Comparison of ENCODE assay signal across 11 cellular contexts in genomic region chr10:119688033-119688508, GRCh38. TPM values are rescaled to one million over a fixed set of nuclear protein-coding genes. Genes with fewer than 3 reads are reported as not detected.
A peak's percentile ranks its signal among the peaks of the same experiment; 100 is the strongest.
DNase-seq lines count a peak whose midpoint lies in the region; ATAC-seq and TF ChIP-seq lines count a peak whose summit lies in the region.
"Had no signal": no experiment of that assay in that cellular context is flagged by ENCODE, and none has a peak within 500 bp of the region (broad histone marks: within the 10 kb centered on the region; RNA-seq: fewer than 3 reads in every experiment).

No MANE protein-coding gene starts in this region.

- CTCF ChIA-PET in Caco-2 (lab: Charles Lee): interaction anchor here (0.6 to 2.9 kb wide), 10 partner anchors 32 to 304 kb away, joined by 3 to 25 read pairs (median 6); partner anchors contain the start of genes BAG3 and INPP5F

- H3K9me3 Mint-ChIP-seq in Caco-2 (ENCODE audit: unreplicated experiment): no peaks in the 10 kb centered on the region
- H3K9me3 Mint-ChIP-seq: CD8-positive, alpha-beta memory T cell had no signal

- no peaks in the 10 kb centered on the region for H3K27me3 ChIP-seq in Caco-2 (replicated peaks; ENCODE audit: control insufficient read depth, insufficient read depth, low read length)
- H3K27me3 ChIP-seq in H7 (ENCODE audit: control insufficient read depth, insufficient read depth, low read length): no peaks in the 10 kb centered on the region
- no peaks in the 10 kb centered on the region for H3K27me3 ChIP-seq in RWPE2 (ENCODE audit: insufficient read depth, poor library complexity, severe bottlenecking)
- no peaks in the 10 kb centered on the region for H3K27me3 ChIP-seq in iPS-20b (ENCODE audit: insufficient read depth, low read length)
- no peaks in the 10 kb centered on the region for H3K27me3 ChIP-seq in dorsolateral prefrontal cortex
- H3K27me3 ChIP-seq in suprapubic skin: no peaks in the 10 kb centered on the region
- H3K27me3 ChIP-seq: brain microvascular endothelial cell had no signal

- TF ChIP-seq CTCF in Caco-2 (IDR thresholded peaks at IDR 0.05; ENCODE audit: insufficient read depth in 1 of 2, low read depth in 1 of 2, low read length in 1 of 2, severe bottlenecking in 1 of 2, unreplicated experiment in 1 of 2) (no peak), RWPE2 (IDR thresholded peaks at IDR 0.05; ENCODE audit: poor library complexity, severe bottlenecking) (no peak), dorsolateral prefrontal cortex (IDR thresholded peaks at IDR 0.05 in 54 of 56, conservative IDR thresholded peaks at IDR 0.05 in 2 of 56; ENCODE audit: low read depth in 1 of 56, partially characterized antibody in 56 of 56) (peak in 11 of 56 donors; percentile 10 to 33 (median 19)), suprapubic skin (IDR thresholded peaks at IDR 0.05) (no peak)

- H3K27me3 Mint-ChIP-seq in Caco-2 (ENCODE audit: insufficient read depth, unreplicated experiment): no peaks in the 10 kb centered on the region

- ATAC-seq in RWPE2 (ENCODE audit: low read depth): no peak
- no peak for ATAC-seq in HG02973 (IDR thresholded peaks at IDR 0.05; ENCODE audit: unreplicated experiment)

- H3K4me3 ChIP-seq in Caco-2 (ENCODE audit: low read depth, low read length): no peak overlapping the region
- H3K4me3 ChIP-seq in H7 (ENCODE audit: insufficient read depth, low read depth, low read length): peak overlapping the region; percentile 53
- no peak overlapping the region for H3K4me3 ChIP-seq in RWPE2 (ENCODE audit: severe bottlenecking)
- H3K4me3 ChIP-seq in iPS-20b (ENCODE audit: low read length): peak overlapping the region; percentile 88
- H3K4me3 ChIP-seq in dorsolateral prefrontal cortex: peak overlapping the region in 1 of 59 donors; percentile 57
- H3K4me3 ChIP-seq in suprapubic skin: no peak overlapping the region
- H3K4me3 ChIP-seq: left ventricle myocardium inferior had no signal

- peak overlapping the region; percentile 63 for H3K4me3 Mint-ChIP-seq in Caco-2 (ENCODE audit: unreplicated experiment)

- peak overlapping the region; percentile 86 for H3K9ac ChIP-seq in iPS-20b (ENCODE audit: low read depth, low read length)

- peak overlapping the region; percentile 60 for H3K27ac Mint-ChIP-seq in Caco-2 (ENCODE audit: unreplicated experiment)

- intact Hi-C loops in Caco-2 (cut with micrococcal nuclease; ENCODE audit: unreplicated experiment) (loop anchor here (1.0 to 10.0 kb wide), 7 partner anchors 38 to 207 kb away; partner anchors contain the start of genes INPP5F, SEC23IP and TIAL1), dorsolateral prefrontal cortex (cut with DNase I) (loop anchor here in 1 of 2 donors (5.0 to 10.0 kb wide), 3 partner anchors 34 to 169 kb away; no protein-coding TSS in a partner anchor)

- peaks cover 32% of the 10 kb centered on the region for H3K4me1 ChIP-seq in Caco-2
- peaks cover 14% of the 10 kb centered on the region for H3K4me1 ChIP-seq in RWPE2 (ENCODE audit: insufficient read depth, poor library complexity, severe bottlenecking)
- H3K4me1 ChIP-seq in iPS-20b (ENCODE audit: insufficient read depth, low read length): peaks cover 18% of the 10 kb centered on the region
- peaks cover 11% of the 10 kb centered on the region for H3K4me1 ChIP-seq in suprapubic skin

- POLR2A ChIA-PET in Caco-2 (lab: Charles Lee): interaction anchor here (0.5 to 2.3 kb wide), 4 partner anchors 12 to 204 kb away, joined by 3 to 25 read pairs (median 4); partner anchors contain the start of genes INPP5F and SEC23IP

- TF ChIP-seq POLR2A in suprapubic skin (IDR thresholded peaks at IDR 0.05): no peak

- TF ChIP-seq EP300 in suprapubic skin (IDR thresholded peaks at IDR 0.05): no peak

- DNase-seq in Caco-2: peak; percentile 88 to 92
- DNase-seq in H7: no peak
- DNase-seq in RWPE2 (ENCODE audit: low spot score): no peak
- no peak for DNase-seq in dorsolateral prefrontal cortex
- DNase-seq in suprapubic skin (ENCODE audit: low spot score in 2 of 2): no peak
- DNase-seq in hepatic stellate cell (ENCODE audit: low spot score): no peak
- DNase-seq: brain microvascular endothelial cell; CD8-positive, alpha-beta memory T cell; left ventricle myocardium inferior had no signal

- 50% methylated on average over 4 of the region's 4 CpGs for WGBS in suprapubic skin

- H3K9me3 ChIP-seq in Caco-2: no peaks in the 10 kb centered on the region
- H3K9me3 ChIP-seq in RWPE2 (ENCODE audit: severe bottlenecking): no peaks in the 10 kb centered on the region
- no peaks in the 10 kb centered on the region for H3K9me3 ChIP-seq in iPS-20b (ENCODE audit: insufficient read depth, low read depth, low read length)
- H3K9me3 ChIP-seq in suprapubic skin: no peaks in the 10 kb centered on the region
- H3K9me3 ChIP-seq: left ventricle myocardium inferior had no signal

- H3K27ac ChIP-seq in RWPE2 (ENCODE audit: poor library complexity, severe bottlenecking): peak overlapping the region; percentile 90
- peak overlapping the region; percentile 68 for H3K27ac ChIP-seq in iPS-20b (ENCODE audit: low read length)
- peak overlapping the region in 7 of 59 donors; percentile 47 to 85 (median 59) for H3K27ac ChIP-seq in dorsolateral prefrontal cortex
- no peak overlapping the region for H3K27ac ChIP-seq in suprapubic skin
- H3K27ac ChIP-seq: left ventricle myocardium inferior had no signal

- peaks cover 12% of the 10 kb centered on the region for H3K36me3 Mint-ChIP-seq in Caco-2 (ENCODE audit: insufficient read depth, unreplicated experiment)
- H3K36me3 Mint-ChIP-seq: CD8-positive, alpha-beta memory T cell had no signal

- H3K4me1 Mint-ChIP-seq in Caco-2 (ENCODE audit: low read depth, unreplicated experiment): peaks cover 32% of the 10 kb centered on the region

- BruUV-seq in Caco-2 (replicated peaks; lab: Mats Ljungman, UMichigan): no TSS peak

- H3K36me3 ChIP-seq in Caco-2 (ENCODE audit: control insufficient read depth, insufficient read depth, low read length) (no peaks in the 10 kb centered on the region), H7 (replicated peaks; ENCODE audit: control insufficient read depth, insufficient read depth, low read length) (no peaks in the 10 kb centered on the region), RWPE2 (ENCODE audit: low read depth) (no peaks in the 10 kb centered on the region), iPS-20b (ENCODE audit: insufficient read depth, low read depth, low read length) (no peaks in the 10 kb centered on the region), suprapubic skin (no peaks in the 10 kb centered on the region)
- H3K36me3 ChIP-seq: brain microvascular endothelial cell, left ventricle myocardium inferior had no signal

RNA-seq across cellular contexts. Expression of gene BAG3, which starts 36.9 kb away (rescaled TPM):
- total RNA-seq in Caco-2 (2022) (30.7 and 31.6 TPM in 2 replicates), dorsolateral prefrontal cortex (100 to 1,000 TPM in 12 of 120 experiments, 10 to 100 TPM in 108; 13.1 to 274 (median 32.3) TPM), suprapubic skin (10 to 100 TPM; 75.0 to 86.4 (median 78.0) TPM)
- 8.4 and 8.6 TPM in 2 replicates for total RNA-seq in H7 (2014; rRNA removed; shearing (Covaris generic))

RNA-seq across cellular contexts. Expression of gene INPP5F, which starts 37.8 kb away (rescaled TPM):
- total RNA-seq in Caco-2 (2022) (26.4 and 26.9 TPM in 2 replicates), dorsolateral prefrontal cortex (100 to 1,000 TPM in 105 of 120 experiments, 10 to 100 TPM in 15; 46.3 to 226 (median 146) TPM), suprapubic skin (10 to 100 TPM; 16.1 to 38.6 (median 19.3) TPM)
- total RNA-seq in H7 (2014; rRNA removed; shearing (Covaris generic)): 141 and 152 TPM in 2 replicates

Comparison
In these comparisons a context has a peak if more than half of its experiments do, and no peak if none do; other contexts are left out.
1. DNase-seq: peak in Caco-2 (2 of 2); none in H7 (single experiment), RWPE2 (single experiment), dorsolateral prefrontal cortex (0 of 10), suprapubic skin (0 of 2) and hepatic stellate cell (single experiment).
2. H3K4me3 ChIP-seq: peak in H7 (single experiment) and iPS-20b (single experiment); none in Caco-2 (single experiment), RWPE2 (single experiment) and suprapubic skin (single experiment).